ENCODE assay signal across 17 cellular contexts in genomic region chr2:180075763-180076362, GRCh38.
DNase-seq lines count a peak whose midpoint lies in the region; ATAC-seq, FAIRE-seq and TF ChIP-seq lines count a peak whose summit lies in the region.
"Had no signal": no experiment of that assay in that cellular context is flagged by ENCODE, and none has a peak within 500 bp of the region (broad histone marks: within the 10 kb centered on the region; RNA-seq: fewer than 3 reads in every experiment).

No MANE protein-coding gene starts in this region.

- DNase-seq in left colon (peak; percentile 36 to 42), posterior cingulate gyrus (peak in 6 of 10 donors; percentile 4 to 87 (median 45)), Karpas-422 (no peak), sciatic nerve (ENCODE audit: low spot score) (no peak), RWPE1 (ENCODE audit: low spot score) (no peak)
- DNase-seq: BE2C; CD4-positive, alpha-beta memory T cell; DMS79 treated with DMSO at 0.1 percent for 48 hours; EL had no signal

- no peak overlapping the region for H2AFZ ChIP-seq in Karpas-422 (ENCODE audit: low read length)

- H3K27ac ChIP-seq in Karpas-422 (ENCODE audit: low read length) (no peak overlapping the region), RWPE1 (no peak overlapping the region)
- H3K27ac ChIP-seq: A549, C4-2B had no signal

- no peak overlapping the region for H3K9ac ChIP-seq in Karpas-422 (ENCODE audit: low read length)

- H3K9me2 ChIP-seq in Karpas-422 (replicated peaks; ENCODE audit: insufficient read depth, low read length) = no peaks in the 10 kb centered on the region

- H3K4me1 ChIP-seq in Karpas-422 (ENCODE audit: low read length) = no peaks in the 10 kb centered on the region
- H3K4me1 ChIP-seq: A549, BE2C had no signal

- no peak overlapping the region for H3K4me2 ChIP-seq in Karpas-422 (ENCODE audit: low read depth, low read length, poor library complexity, severe bottlenecking)
- H3K4me2 ChIP-seq: A549 had no signal

- CTCF ChIA-PET in RWPE1 (lab: Yijun Ruan, JAX) = interaction anchor here (0.6 kb wide), 1 partner anchor 1125 kb away, joined by 3 read pairs; no protein-coding TSS in a partner anchor

- intact Hi-C loops in left colon (cut with DNase I, micrococcal nuclease) = no loop called here
- intact Hi-C loops in posterior cingulate gyrus (cut with DNase I) = no loop called here
- intact Hi-C loops in sciatic nerve (cut with DNase I) = no loop called here

- FAIRE-seq in colon (lab: Jason Lieb, UNC) = peak; percentile 88
- FAIRE-seq: A549, G401.6, GM12891, H54 had no signal

- TF ChIP-seq CTCF in RWPE1 (conservative IDR thresholded peaks at IDR 0.05; ENCODE audit: low read depth) = no peak

- POLR2A ChIA-PET in RWPE1 (lab: Yijun Ruan, JAX; ENCODE audit: low non-redundant PET) = no interaction called here

- no peak overlapping the region for H3K4me3 ChIP-seq in Karpas-422 (ENCODE audit: low read length)
- H3K4me3 ChIP-seq: A549 had no signal

- no peaks in the 10 kb centered on the region for H3K36me3 ChIP-seq in Karpas-422 (ENCODE audit: insufficient read depth, low read length)
- H3K36me3 ChIP-seq: BE2C had no signal

- H3K79me2 ChIP-seq in Karpas-422 (ENCODE audit: low read length) = no peaks in the 10 kb centered on the region

- ATAC-seq in left colon = peak; percentile 97
- ATAC-seq in sciatic nerve = no peak
- no peak for ATAC-seq in GM21717 (IDR thresholded peaks at IDR 0.05; ENCODE audit: unreplicated experiment)
- ATAC-seq: HCT116 had no signal

- H3K9me3 ChIP-seq in Karpas-422 (ENCODE audit: low read length) = no peaks in the 10 kb centered on the region
- H3K9me3 ChIP-seq: BE2C had no signal

- no peaks in the 10 kb centered on the region for H4K20me1 ChIP-seq in Karpas-422 (ENCODE audit: insufficient read depth, low read depth, low read length)

- H3K27me3 ChIP-seq in Karpas-422 (ENCODE audit: low read length) = no peaks in the 10 kb centered on the region
- H3K27me3 ChIP-seq: BE2C had no signal

Comparison
In these comparisons a context has a peak if more than half of its experiments do, and no peak if none do; other contexts are left out.
1. DNase-seq: peak in left colon (2 of 2) and posterior cingulate gyrus (6 of 10); none in Karpas-422 (single experiment), sciatic nerve (single experiment) and RWPE1 (single experiment).